In genomic region chr1:86380257-86380861, GRCh38 we compare ENCODE assay signal across 10 cellular contexts. TPM values are rescaled to one million over a fixed set of nuclear protein-coding genes. Genes with fewer than 3 reads are reported as not detected.
DNase-seq lines count a peak whose midpoint lies in the region; ATAC-seq and TF ChIP-seq lines count a peak whose summit lies in the region.
"Had no signal": no experiment of that assay in that cellular context is flagged by ENCODE, and none has a peak within 500 bp of the region (broad histone marks: within the 10 kb centered on the region; RNA-seq: fewer than 3 reads in every experiment).

No MANE protein-coding gene starts in this region.

- peak; percentile 80 for TF ChIP-seq RAD21 in HCT116 (IDR thresholded peaks at IDR 0.05; ENCODE audit: low read depth)

- H3K4me2 ChIP-seq in HCT116 (ENCODE audit: low read length) (no peak overlapping the region), MM.1S (ENCODE audit: low read depth, low read length) (peak overlapping the region; percentile 11)

- no peaks in the 10 kb centered on the region for H3K27me3 Mint-ChIP-seq in memory B cell
- H3K27me3 Mint-ChIP-seq: activated naive CD8-positive, alpha-beta T cell; stimulated activated naive B cell treated with anti-CD40 and anti-IgM and Interleukin-4, amounts not matched to agents 10 μg/mL and 1 μg/mL and 100 μg/mL, for 72 hours had no signal

- no peaks in the 10 kb centered on the region for H3K4me1 ChIP-seq in HCT116 (ENCODE audit: control insufficient read depth in 1 of 2, insufficient read depth in 2 of 2, low read length in 2 of 2)
- H3K4me1 ChIP-seq in MM.1S (ENCODE audit: low read length), result peaks cover 5% of the 10 kb centered on the region; the same call in 1 of the 2 replicates
- no peaks in the 10 kb centered on the region for H3K4me1 ChIP-seq in Peyer's patch

- H3K9me2 ChIP-seq in HCT116 (ENCODE audit: insufficient read depth), result no peaks in the 10 kb centered on the region
- H3K9me2 ChIP-seq in MM.1S (replicated peaks; ENCODE audit: insufficient read depth, low read length), result no peaks in the 10 kb centered on the region

- BruUV-seq in HCT116 (replicated peaks; lab: Mats Ljungman, UMichigan), result no TSS peak

- POLR2A ChIA-PET in HCT116 (lab: Charles Lee), result no interaction called here

- CTCF ChIA-PET in HCT116 (lab: Charles Lee), result interaction anchor here (0.7 to 1.9 kb wide), 13 partner anchors 14 to 374 kb away, joined by 3 to 11 read pairs (median 4); partner anchors contain the start of gene ODF2L

- H4K20me1 ChIP-seq in HCT116 (ENCODE audit: insufficient read depth), result no peaks in the 10 kb centered on the region
- H4K20me1 ChIP-seq in MM.1S (ENCODE audit: insufficient read depth, low read length), result no peaks in the 10 kb centered on the region

- peak; percentile 80 for DNase-seq in GM12865 (ENCODE audit: low read depth)
- peak; percentile 71 for DNase-seq in HCT116 (ENCODE audit: low read depth, low spot score)
- DNase-seq in MM.1S, result peak; percentile 62
- no peak for DNase-seq in Peyer's patch
- DNase-seq in dorsolateral prefrontal cortex, result no peak
- peak in 1 of 2 donors; percentile 12 for DNase-seq in memory B cell (ENCODE audit: low spot score in 2 of 2)
- DNase-seq in GM19240 (ENCODE audit: insufficient read length, low spot score), result no peak
- no peak for DNase-seq in activated T-cell treated with anti-CD3 and anti-CD28 coated beads, Interleukin-2, amount 50 U/mL, for 1 hour
- DNase-seq: stimulated activated naive B cell treated with anti-CD40 and anti-IgM and Interleukin-4, amounts not matched to agents 10 μg/mL and 1 μg/mL and 100 μg/mL, for 72 hours had no signal

- ATAC-seq in HCT116 (peak; percentile 61), memory B cell (ENCODE audit: low read depth) (peak; percentile 48)

- peaks cover 6% of the 10 kb centered on the region for H3K9me3 Mint-ChIP-seq in memory B cell

- no peak overlapping the region for H3K9ac ChIP-seq in HCT116 (ENCODE audit: low read length)
- H3K9ac ChIP-seq in MM.1S (ENCODE audit: low read length), result no peak overlapping the region

- no peak overlapping the region for H3K27ac ChIP-seq in HCT116 (ENCODE audit: low read depth, low read length)
- no peak overlapping the region for H3K27ac ChIP-seq in MM.1S (ENCODE audit: low read length)
- no peak overlapping the region for H3K27ac ChIP-seq in Peyer's patch
- no peak overlapping the region for H3K27ac ChIP-seq in dorsolateral prefrontal cortex

- no peak overlapping the region for H2AFZ ChIP-seq in HCT116 (ENCODE audit: low read depth, low read length, poor library complexity, severe bottlenecking)
- H2AFZ ChIP-seq in MM.1S (ENCODE audit: low read length), result no peak overlapping the region

- no peaks in the 10 kb centered on the region for H3F3A ChIP-seq in MM.1S (ENCODE audit: insufficient read depth, low read length)

- intact Hi-C loops in HCT116 (cut with micrococcal nuclease), result loop anchor here (1.0 to 10.0 kb wide), 5 partner anchors 122 to 704 kb away; no protein-coding TSS in a partner anchor
- intact Hi-C loops in dorsolateral prefrontal cortex (cut with DNase I), result loop anchor here in 1 of 2 donors (2.0 kb wide), 1 partner anchor 128 kb away; no protein-coding TSS in a partner anchor

- peak; percentile 57 for TF ChIP-seq CTCF in GM12865 (IDR thresholded peaks at IDR 0.05; ENCODE audit: insufficient read depth, low read depth, low read length, missing control alignments)
- peak; percentile 62 to 70 (median 70) for TF ChIP-seq CTCF in HCT116 (IDR thresholded peaks at IDR 0.05 in 2 of 3, conservative IDR thresholded peaks at IDR 0.05 in 1 of 3; ENCODE audit: borderline replicate concordance in 1 of 3, insufficient read depth in 1 of 3, low read depth in 2 of 3, low read length in 2 of 3)
- peak; percentile 73 for TF ChIP-seq CTCF in MM.1S (IDR thresholded peaks at IDR 0.05; ENCODE audit: low read length)
- TF ChIP-seq CTCF in Peyer's patch (IDR thresholded peaks at IDR 0.05), result peak; percentile 55 to 95 (median 82)
- peak; percentile 75 to 98 (median 87) for TF ChIP-seq CTCF in dorsolateral prefrontal cortex (IDR thresholded peaks at IDR 0.05 in 54 of 56, conservative IDR thresholded peaks at IDR 0.05 in 2 of 56; ENCODE audit: low read depth in 1 of 56, partially characterized antibody in 56 of 56)

- H3K36me3 ChIP-seq in HCT116 (ENCODE audit: control insufficient read depth in 1 of 2, insufficient read depth in 2 of 2, low read length in 2 of 2), result peaks cover 0 to 3% of the 10 kb centered on the region in 2 experiments; a peak in 2 of 4 replicates
- no peaks in the 10 kb centered on the region for H3K36me3 ChIP-seq in MM.1S (replicated peaks; ENCODE audit: insufficient read depth, low read length)
- H3K36me3 ChIP-seq in Peyer's patch, result no peaks in the 10 kb centered on the region

- RAD21 ChIA-PET in HCT116 (lab: Charles Lee; ENCODE audit: low non-redundant PET in 1 of 2, low total read pairs in 2 of 2, uncharacterized antibody in 2 of 2, unreplicated experiment in 2 of 2), result interaction anchor here in 1 of 2 experiments (0.7 kb wide), 1 partner anchor 135 kb away, joined by 3 read pairs; no protein-coding TSS in a partner anchor

- peak overlapping the region; percentile 27; the same call in 1 of the 2 replicates for H3K4me3 ChIP-seq in GM12865 (ENCODE audit: low read depth, low read length)
- H3K4me3 ChIP-seq in HCT116 (replicated peaks in 1 of 2; ENCODE audit: low read depth in 1 of 2, low read length in 2 of 2), result no peak overlapping the region
- no peak overlapping the region for H3K4me3 ChIP-seq in MM.1S (ENCODE audit: low read length)
- H3K4me3 ChIP-seq in Peyer's patch, result no peak overlapping the region
- peak overlapping the region in 8 of 59 donors; percentile 0 to 34 (median 10) for H3K4me3 ChIP-seq in dorsolateral prefrontal cortex

- H3K79me2 ChIP-seq in HCT116 (ENCODE audit: insufficient read depth, low read length) (no peaks in the 10 kb centered on the region), MM.1S (ENCODE audit: low read length) (no peaks in the 10 kb centered on the region)

- no peak overlapping the region for H3K4me3 Mint-ChIP-seq in memory B cell
- H3K4me3 Mint-ChIP-seq: activated naive CD8-positive, alpha-beta T cell; stimulated activated naive B cell treated with anti-CD40 and anti-IgM and Interleukin-4, amounts not matched to agents 10 μg/mL and 1 μg/mL and 100 μg/mL, for 72 hours had no signal

- H3K36me3 Mint-ChIP-seq in memory B cell, result peaks cover 27% of the 10 kb centered on the region

- H3K9me3 ChIP-seq in HCT116 (ENCODE audit: control insufficient read depth in 1 of 2, insufficient read depth in 1 of 2, low read depth in 1 of 2, low read length in 2 of 2), result peaks cover 4 to 8% of the 10 kb centered on the region in 2 experiments; a peak in 2 of 4 replicates
- no peaks in the 10 kb centered on the region for H3K9me3 ChIP-seq in MM.1S (replicated peaks; ENCODE audit: insufficient read depth, low read length)
- peaks cover 0 to 7% (median 0%) of the 10 kb centered on the region in 4 donors for H3K9me3 ChIP-seq in Peyer's patch

- H3K27me3 ChIP-seq in HCT116 (ENCODE audit: insufficient read depth, low read length) (no peaks in the 10 kb centered on the region), MM.1S (replicated peaks; ENCODE audit: insufficient read depth, low read length) (no peaks in the 10 kb centered on the region), Peyer's patch (no peaks in the 10 kb centered on the region), dorsolateral prefrontal cortex (no peaks in the 10 kb centered on the region)

- no peaks in the 10 kb centered on the region for H3K4me1 Mint-ChIP-seq in memory B cell
- H3K4me1 Mint-ChIP-seq: stimulated activated naive B cell treated with anti-CD40 and anti-IgM and Interleukin-4, amounts not matched to agents 10 μg/mL and 1 μg/mL and 100 μg/mL, for 72 hours had no signal

- no peak overlapping the region for H3K27ac Mint-ChIP-seq in memory B cell
- H3K27ac Mint-ChIP-seq: activated naive CD8-positive, alpha-beta T cell; stimulated activated naive B cell treated with anti-CD40 and anti-IgM and Interleukin-4, amounts not matched to agents 10 μg/mL and 1 μg/mL and 100 μg/mL, for 72 hours had no signal

- TF ChIP-seq POLR2A in HCT116 (IDR thresholded peaks at IDR 0.05; ENCODE audit: borderline replicate concordance, extremely low read depth, insufficient read depth, insufficient read length), result no peak
- TF ChIP-seq POLR2A in Peyer's patch (IDR thresholded peaks at IDR 0.05), result no peak

TF ChIP-seq in HCT116, 20 proteins besides CTCF, POLR2A, EP300 and RAD21:
- TF ChIP-seq EZH2phosphoT487 (IDR thresholded peaks at IDR 0.05; ENCODE audit: borderline replicate concordance) (no peak), YY1 (IDR thresholded peaks at IDR 0.05; ENCODE audit: extremely low read depth, insufficient replicate concordance, low read depth, low read length) (no peak), ZFX (IDR thresholded peaks at IDR 0.05) (no peak), SRF (IDR thresholded peaks at IDR 0.05; ENCODE audit: low read depth) (no peak), CBX3 (IDR thresholded peaks at IDR 0.05; ENCODE audit: low read depth) (no peak), ELF1 (IDR thresholded peaks at IDR 0.05; ENCODE audit: borderline replicate concordance, low read depth) (no peak), POLR2AphosphoS5 (IDR thresholded peaks at IDR 0.05; ENCODE audit: low read depth, low read length) (no peak), SIN3A (IDR thresholded peaks at IDR 0.05; ENCODE audit: low read depth) (no peak)

RNA-seq across cellular contexts. Expression of gene ODF2L, which starts 15.8 kb away (rescaled TPM):
- total RNA-seq in HCT116 (2021; ENCODE audit: unreplicated experiment) (33.7 TPM), Peyer's patch (100 to 1,000 TPM in 1 of 4 donors, 10 to 100 TPM in 3; 29.8 to 225 (median 46.5) TPM), dorsolateral prefrontal cortex (10 to 100 TPM; 44.3 to 89.6 (median 67.4) TPM)
- 5.1 and 8.0 TPM in 2 replicates for polyA plus RNA-seq in HCT116 (2012)

RNA-seq across cellular contexts. Expression of gene CLCA2, which starts 43.6 kb away (rescaled TPM):
- total RNA-seq in HCT116 (2021; ENCODE audit: unreplicated experiment), result not detected
- polyA plus RNA-seq in HCT116 (2012), result not detected in 2 replicates
- 1 to 10 TPM in 2 of 4 donors, not detected in 2; 1.2 to 5.0 TPM for total RNA-seq in Peyer's patch
- total RNA-seq in dorsolateral prefrontal cortex, result 1 to 10 TPM in 7 of 120 experiments, under 1 TPM in 83, not detected in 30; 0.10 to 2.0 (median 0.39) TPM

Comparison
In these comparisons a context has a peak if more than half of its experiments do, and no peak if none do; other contexts are left out.
1. DNase-seq: peak in GM12865 (single experiment), HCT116 (single experiment) and MM.1S (single experiment); none in Peyer's patch (0 of 3), dorsolateral prefrontal cortex (0 of 10), GM19240 (single experiment) and activated T-cell treated with anti-CD3 and anti-CD28 coated beads, Interleukin-2, amount 50 U/mL, for 1 hour (single experiment).
2. Peak in every context shown above with its lines, with median percentiles within 50 percentile points of each other: CTCF ChIP-seq.